ENCODE assay signal across 1 cellular context in genomic region chr22:37033605-37034430, GRCh38.
TF ChIP-seq lines count a peak whose summit lies in the region.

No MANE protein-coding gene starts in this region.

TF ChIP-seq in GM23338, 12 proteins besides CTCF, POLR2A, EP300 and RAD21 (continued from another document):
- no peak for TF ChIP-seq REST (IDR thresholded peaks at IDR 0.05; ENCODE audit: unreplicated experiment)
- no peak for TF ChIP-seq ZNF462 (CRISPR knock-in tag; IDR thresholded peaks at IDR 0.05)
- no peak for TF ChIP-seq CREB1 (CRISPR knock-in tag; IDR thresholded peaks at IDR 0.05; ENCODE audit: low read depth)
- no peak for TF ChIP-seq JUNB (IDR thresholded peaks at IDR 0.05; ENCODE audit: unreplicated experiment)
- TF ChIP-seq POLR2AphosphoS5 (IDR thresholded peaks at IDR 0.05; ENCODE audit: low read depth) = no peak
- no peak for TF ChIP-seq EZH2 (IDR thresholded peaks at IDR 0.05; ENCODE audit: low read depth, unreplicated experiment)
- TF ChIP-seq ZNF114 (CRISPR knock-in tag; IDR thresholded peaks at IDR 0.05) = no peak
TF ChIP-seq in GM23338: peak in this region for 0.
